ENCODE assay signal across 8 cellular contexts in genomic region chr3:51706788-51707731, GRCh38. TPM values are rescaled to one million over a fixed set of nuclear protein-coding genes. Genes with fewer than 3 reads are reported as not detected.
DNase-seq lines count a peak whose midpoint lies in the region; ATAC-seq and TF ChIP-seq lines count a peak whose summit lies in the region.

Gene GRM2, plus strand, starts transcription at chr3:51707068. Its CDS starts 1,916 bp downstream, at chr3:51708984.

- H2BK5ac ChIP-seq in IMR-90 (ENCODE audit: low read depth, low read length, poor library complexity, severe bottlenecking), result no peak within 1 kb of the TSS

- no peak within 1 kb of the TSS for H3K14ac ChIP-seq in IMR-90 (replicated peaks; ENCODE audit: low read depth, low read length)

- CTCF ChIA-PET in CD4-positive, alpha-beta memory T cell (lab: Charles Lee; ENCODE audit: partially characterized antibody), result no interaction called here
- CTCF ChIA-PET in IMR-90 (lab: Yijun Ruan, JAX), result no interaction called here

- peak within 1 kb of the TSS; percentile 63 for H2AK9ac ChIP-seq in IMR-90 (replicated peaks; ENCODE audit: low read depth, low read length, poor library complexity)

- H3K4me3 Mint-ChIP-seq in CD4-positive, alpha-beta memory T cell, result peak within 1 kb of the TSS in 3 of 8 donors; percentile 1 to 21 (median 20)
- H3K4me3 Mint-ChIP-seq in activated T-cell treated with anti-CD3 and anti-CD28 coated beads, Interleukin-2, amount 50 U/mL, for 72 hours, result peak within 1 kb of the TSS; percentile 29 to 54
- H3K4me3 Mint-ChIP-seq in natural killer cell treated with Interleukin-12 subunit alpha and Interleukin-12 subunit beta and Interleukin-15 and Interleukin-18, amount 100 ng/mL, for 72 hours, result no peak within 1 kb of the TSS

- 8% methylated on average over 18 of the region's 69 CpGs; no CpG with 5 or more reads in 1 of the 2 experiments for WGBS in IMR-90 (ENCODE audit: extremely low coverage in 2 of 2, insufficient read length in 1 of 2), 2 experiments

- no peak within 1 kb of the TSS for H4K91ac ChIP-seq in IMR-90 (ENCODE audit: insufficient read depth, low read depth, low read length)

- dilution Hi-C loops in IMR-90 (cut with HindIII; ENCODE audit: low sequenced_read_pairs, unreplicated experiment), result no loop called here

- H3K79me1 ChIP-seq in IMR-90 (ENCODE audit: low read depth in 1 of 2, low read length in 2 of 2), result no peaks in the 10 kb centered on the region

- no peak within 1 kb of the TSS for H2BK120ac ChIP-seq in IMR-90 (ENCODE audit: low read depth, low read length)

- no peak for TF ChIP-seq CTCF in IMR-90 (conservative IDR thresholded peaks at IDR 0.05; ENCODE audit: low read depth, low read length)
- TF ChIP-seq CTCF in foreskin keratinocyte (conservative IDR thresholded peaks at IDR 0.05), result no peak

- peaks cover 21% of the 10 kb centered on the region for H4K20me1 ChIP-seq in IMR-90 (ENCODE audit: insufficient read depth, low read length)

- H3K36me3 Mint-ChIP-seq in CD4-positive, alpha-beta memory T cell, result peaks cover 9 to 25% of the 10 kb centered on the region in 2 donors
- H3K36me3 Mint-ChIP-seq in activated T-cell treated with anti-CD3 and anti-CD28 coated beads, Interleukin-2, amount 50 U/mL, for 72 hours (ENCODE audit: insufficient read depth in 2 of 2), result peaks cover 2% of the 10 kb centered on the region in 2 donors
- no peaks in the 10 kb centered on the region for H3K36me3 Mint-ChIP-seq in natural killer cell treated with Interleukin-12 subunit alpha and Interleukin-12 subunit beta and Interleukin-15 and Interleukin-18, amount 100 ng/mL, for 72 hours

- H2AFZ ChIP-seq in IMR-90 (replicated peaks; ENCODE audit: low read length, poor library complexity), result peak within 1 kb of the TSS; percentile 87

- H3K18ac ChIP-seq in IMR-90 (ENCODE audit: low read depth, low read length), result no peak within 1 kb of the TSS

- in situ Hi-C loops in IMR-90 (cut with MboI; ENCODE audit: low sequenced_read_pairs), result no loop called here

- TF ChIP-seq POLR2A in IMR-90 (IDR thresholded peaks at IDR 0.05; ENCODE audit: low read depth, low read length) (no peak), GM18505 (IDR thresholded peaks at IDR 0.05; ENCODE audit: borderline replicate concordance, extremely low read depth, insufficient read depth, insufficient read length) (no peak)

- H3K9ac ChIP-seq in IMR-90 (ENCODE audit: low read depth, low read length), result no peak within 1 kb of the TSS

- H3K4me1 ChIP-seq in CD4-positive, alpha-beta memory T cell (ENCODE audit: insufficient read depth, low read length), result no peaks in the 10 kb centered on the region
- H3K4me1 ChIP-seq in IMR-90 (ENCODE audit: control insufficient read depth, insufficient read depth, low read length) (no peaks in the 10 kb centered on the region), foreskin keratinocyte (no peaks in the 10 kb centered on the region)

- peaks cover 3% of the 10 kb centered on the region; the same call in 1 of the 2 replicates for H3K9me1 ChIP-seq in IMR-90 (ENCODE audit: insufficient read depth, low read length)

- POLR2A ChIA-PET in CD4-positive, alpha-beta memory T cell (lab: Charles Lee; ENCODE audit: partially characterized antibody), result no interaction called here
- POLR2A ChIA-PET in IMR-90 (lab: Charles Lee; ENCODE audit: unreplicated experiment), result interaction anchor here (0.6 kb wide), 1 partner anchor 757 kb away, joined by 4 read pairs; no protein-coding TSS in a partner anchor

- H3K4me1 Mint-ChIP-seq in CD4-positive, alpha-beta memory T cell, result peaks cover 15 to 43% (median 23%) of the 10 kb centered on the region in 4 donors
- H3K4me1 Mint-ChIP-seq in activated T-cell treated with anti-CD3 and anti-CD28 coated beads, Interleukin-2, amount 50 U/mL, for 72 hours (ENCODE audit: low read depth), result peaks cover 23% of the 10 kb centered on the region
- peaks cover 6 to 25% of the 10 kb centered on the region in 2 donors for H3K4me1 Mint-ChIP-seq in natural killer cell treated with Interleukin-12 subunit alpha and Interleukin-12 subunit beta and Interleukin-15 and Interleukin-18, amount 100 ng/mL, for 72 hours (ENCODE audit: low read depth in 2 of 2)

- no peak within 1 kb of the TSS for H2BK15ac ChIP-seq in IMR-90 (ENCODE audit: low read depth, low read length)

- peak within 1 kb of the TSS in 5 of 7 donors; percentile 15 to 56 (median 52) for H3K27ac Mint-ChIP-seq in CD4-positive, alpha-beta memory T cell
- H3K27ac Mint-ChIP-seq in activated T-cell treated with anti-CD3 and anti-CD28 coated beads, Interleukin-2, amount 50 U/mL, for 72 hours, result no peak within 1 kb of the TSS
- H3K27ac Mint-ChIP-seq in natural killer cell treated with Interleukin-12 subunit alpha and Interleukin-12 subunit beta and Interleukin-15 and Interleukin-18, amount 100 ng/mL, for 72 hours, result no peak within 1 kb of the TSS

- intact Hi-C loops in CD4-positive, alpha-beta memory T cell (cut with micrococcal nuclease), result no loop called here
- intact Hi-C loops in IMR-90 (cut with micrococcal nuclease), result no loop called here

- peaks cover 0 to 2% (median 0%) of the 10 kb centered on the region in 8 donors for H3K9me3 Mint-ChIP-seq in CD4-positive, alpha-beta memory T cell
- H3K9me3 Mint-ChIP-seq in activated T-cell treated with anti-CD3 and anti-CD28 coated beads, Interleukin-2, amount 50 U/mL, for 72 hours, result peaks cover 2% of the 10 kb centered on the region in 2 donors
- no peaks in the 10 kb centered on the region for H3K9me3 Mint-ChIP-seq in natural killer cell treated with Interleukin-12 subunit alpha and Interleukin-12 subunit beta and Interleukin-15 and Interleukin-18, amount 100 ng/mL, for 72 hours

- H3K27me3 Mint-ChIP-seq in CD4-positive, alpha-beta memory T cell, result no peaks in the 10 kb centered on the region
- H3K27me3 Mint-ChIP-seq in activated T-cell treated with anti-CD3 and anti-CD28 coated beads, Interleukin-2, amount 50 U/mL, for 72 hours (ENCODE audit: low read depth), result peaks cover 11% of the 10 kb centered on the region
- H3K27me3 Mint-ChIP-seq in natural killer cell treated with Interleukin-12 subunit alpha and Interleukin-12 subunit beta and Interleukin-15 and Interleukin-18, amount 100 ng/mL, for 72 hours, result no peaks in the 10 kb centered on the region

- peaks cover 31% of the 10 kb centered on the region for H3K36me3 ChIP-seq in CD4-positive, alpha-beta memory T cell (ENCODE audit: insufficient read depth, low read length)
- H3K36me3 ChIP-seq in IMR-90 (ENCODE audit: control insufficient read depth, insufficient read depth, low read length), result peaks cover 4% of the 10 kb centered on the region; the same call in 1 of the 2 replicates

- H3K27me3 ChIP-seq in CD4-positive, alpha-beta memory T cell (ENCODE audit: insufficient read depth, low read length), result no peaks in the 10 kb centered on the region
- peaks cover 15% of the 10 kb centered on the region; the same call in 1 of the 2 replicates for H3K27me3 ChIP-seq in IMR-90 (ENCODE audit: control insufficient read depth, insufficient read depth, low read length)
- peaks cover 21% of the 10 kb centered on the region for H3K27me3 ChIP-seq in foreskin keratinocyte

- no peak within 1 kb of the TSS for H2AK5ac ChIP-seq in IMR-90 (ENCODE audit: low read depth, low read length)

- peak in 2 of 5 donors; percentile 18 to 26 for DNase-seq in CD4-positive, alpha-beta memory T cell
- DNase-seq in IMR-90 (peak; percentile 83), foreskin keratinocyte (peak in 1 of 2 donors; percentile 42), GOT3 (lab: John Stamatoyannopoulos, UW) (no peak)
- DNase-seq in activated T-cell treated with anti-CD3 and anti-CD28 coated beads, Interleukin-2, amount 50 U/mL, for 72 hours, result peak in 1 of 2 donors; percentile 37
- DNase-seq in natural killer cell treated with Interleukin-12 subunit alpha and Interleukin-12 subunit beta and Interleukin-15 and Interleukin-18, amount 100 ng/mL, for 72 hours (ENCODE audit: low spot score), result peak; percentile 55

- no peak within 1 kb of the TSS for H3K27ac ChIP-seq in CD4-positive, alpha-beta memory T cell (ENCODE audit: low read depth, low read length)
- H3K27ac ChIP-seq in IMR-90 (ENCODE audit: insufficient read depth, low read length) (no peak within 1 kb of the TSS), foreskin keratinocyte (no peak within 1 kb of the TSS)

- ATAC-seq in IMR-90 (ENCODE audit: low read depth) (peak; percentile 99), foreskin keratinocyte (peak; percentile 80), GM21367 (IDR thresholded peaks at IDR 0.05; ENCODE audit: unreplicated experiment) (no peak), GM18505 (IDR thresholded peaks at IDR 0.05; ENCODE audit: unreplicated experiment) (no peak)
- peak in 1 of 2 donors; percentile 10 for ATAC-seq in activated T-cell treated with anti-CD3 and anti-CD28 coated beads, Interleukin-2, amount 50 U/mL, for 72 hours (replicated peaks in 1 of 2)
- ATAC-seq in natural killer cell treated with Interleukin-12 subunit alpha and Interleukin-12 subunit beta and Interleukin-15 and Interleukin-18, amount 100 ng/mL, for 72 hours, result no peak

- no peak for TF ChIP-seq RAD21 in IMR-90 (IDR thresholded peaks at IDR 0.05; ENCODE audit: low read length)

- H2BK20ac ChIP-seq in IMR-90 (ENCODE audit: low read depth, low read length), result no peak within 1 kb of the TSS

- no peak within 1 kb of the TSS for H3K56ac ChIP-seq in IMR-90 (ENCODE audit: extremely low read depth, insufficient read depth, low read length)

- H3K4me3 ChIP-seq in CD4-positive, alpha-beta memory T cell (ENCODE audit: low read length in 2 of 2), result no peak within 1 kb of the TSS
- H3K4me3 ChIP-seq in IMR-90 (ENCODE audit: insufficient read depth, low read depth, low read length), result peak within 1 kb of the TSS; percentile 29

- peak within 1 kb of the TSS; percentile 83 for H3K4me2 ChIP-seq in IMR-90 (ENCODE audit: low read depth, low read length)

- no peak within 1 kb of the TSS for H3K4ac ChIP-seq in IMR-90 (ENCODE audit: low read depth, low read length)

- BruUV-seq in IMR-90 (replicated peaks; lab: Mats Ljungman, UMichigan), result no TSS peak

- H3K9me3 ChIP-seq in CD4-positive, alpha-beta memory T cell (ENCODE audit: control insufficient read depth in 1 of 2, low read length in 2 of 2), result no peaks in the 10 kb centered on the region
- H3K9me3 ChIP-seq in IMR-90 (ENCODE audit: control insufficient read depth, insufficient read depth, low read length), result no peaks in the 10 kb centered on the region

- no peak within 1 kb of the TSS; the same call in 1 of the 2 replicates for H3K23ac ChIP-seq in IMR-90 (ENCODE audit: low read depth, low read length)

- no peak within 1 kb of the TSS for H4K5ac ChIP-seq in IMR-90 (ENCODE audit: low read depth, low read length)

- H4K8ac ChIP-seq in IMR-90 (ENCODE audit: low read depth in 2 of 2, low read length in 2 of 2), result no peak within 1 kb of the TSS

RNA-seq across cellular contexts. Expression of gene GRM2, which starts in this region (rescaled TPM):
- total RNA-seq in CD4-positive, alpha-beta memory T cell, result 1 to 10 TPM; 1.1 to 1.9 TPM
- under 1 TPM in 1 of 2 donors, not detected in 1; 0.07 TPM for polyA plus RNA-seq in CD4-positive, alpha-beta memory T cell
- total RNA-seq in IMR-90 (2012; rRNA removed), result under 0.01 TPM in 2 replicates
- 0.14 and 0.19 TPM in 2 replicates for polyA plus RNA-seq in IMR-90 (2012; rRNA removed)
- polyA plus RNA-seq in IMR-90 (2012; cell fraction: cytosol; rRNA removed), result 0.13 TPM in 1 of 2 replicates, not detected in the other
- polyA plus RNA-seq in IMR-90 (2012; cell fraction: nucleus; rRNA removed; ENCODE audit: low replicate concordance), result 0.86 and 2.7 TPM in 2 replicates
- total RNA-seq in activated T-cell treated with anti-CD3 and anti-CD28 coated beads, Interleukin-2, amount 50 U/mL, for 72 hours, result 1 to 10 TPM in 1 of 2 donors, under 1 TPM in 1; 0.48 to 2.0 TPM
- not detected in 2 replicates for total RNA-seq in foreskin keratinocyte
- 0.04 TPM in 2 replicates for polyA plus RNA-seq in foreskin keratinocyte
- total RNA-seq in natural killer cell treated with Interleukin-12 subunit alpha and Interleukin-12 subunit beta and Interleukin-15 and Interleukin-18, amount 100 ng/mL, for 72 hours, result 1 to 10 TPM in 1 of 2 donors, under 1 TPM in 1; 0.90 to 1.0 TPM

Comparison
In these comparisons a context has a peak if more than half of its experiments do, and no peak if none do; other contexts are left out.
1. Peak in ATAC-seq in foreskin keratinocyte; RNA of the gene not detected or under 1 TPM.
2. H3K27ac Mint-ChIP-seq: peak in CD4-positive, alpha-beta memory T cell (5 of 7); none in activated T-cell treated with anti-CD3 and anti-CD28 coated beads, Interleukin-2, amount 50 U/mL, for 72 hours (single experiment) and natural killer cell treated with Interleukin-12 subunit alpha and Interleukin-12 subunit beta and Interleukin-15 and Interleukin-18, amount 100 ng/mL, for 72 hours (0 of 2).